In the genomic region with DNA sequence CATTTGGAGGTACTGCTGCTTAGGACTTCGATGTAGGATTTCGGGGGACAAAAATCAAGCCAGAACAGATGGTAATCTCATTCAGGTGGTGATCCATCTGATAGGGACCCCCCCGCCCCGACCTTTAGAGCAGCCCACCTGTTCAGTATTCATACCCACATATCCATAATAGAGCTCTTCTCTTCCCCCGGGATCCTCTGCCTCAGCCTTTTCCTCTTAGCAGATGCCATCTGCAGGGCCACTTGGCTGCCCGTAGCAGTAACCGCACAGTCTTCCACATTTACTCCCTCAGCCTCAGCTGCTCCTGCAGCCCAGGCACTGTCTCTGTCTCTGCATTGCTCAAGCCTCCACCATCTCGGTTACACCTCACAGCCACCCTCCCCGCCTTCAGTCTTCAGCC, we compare ENCODE assay signal across 31 cellular contexts.
"Had no signal": no experiment of that assay in that cellular context is flagged by ENCODE, and none has a peak within 500 bp of the region (broad histone marks: within the 10 kb centered on the region; RNA-seq: fewer than 3 reads in every experiment).

No MANE protein-coding gene starts in this region.

- ATAC-seq: activated CD4-positive, CD25-positive, alpha-beta regulatory T cell treated with anti-CD3 and anti-CD28 coated beads, Interleukin-2, amount 50 U/mL, for 24 hours; activated CD8-positive, alpha-beta T cell treated with anti-CD3 and anti-CD28 coated beads for 36 hours; activated T-cell treated with anti-CD3 and anti-CD28 coated beads, Interleukin-2, amount 50 U/mL, for 4 hours; activated T-helper 17 cell treated with anti-CD3 and anti-CD28 coated beads, Interleukin-2, amount 50 U/mL, for 72 hours; body of pancreas; effector memory CD8-positive, alpha-beta T cell; foreskin keratinocyte; gastroesophageal sphincter; heart right ventricle had no signal

- H3K36me3 Mint-ChIP-seq: activated naive CD8-positive, alpha-beta T cell had no signal

- H3K27ac ChIP-seq: body of pancreas, esophagus muscularis mucosa, foreskin keratinocyte, gastroesophageal sphincter, heart right ventricle, VCaP had no signal

- H3K4me3 Mint-ChIP-seq: activated B cell treated with CpG ODN at 0.5 μM for 24 hours; activated CD8-positive, alpha-beta T cell treated with anti-CD3 and anti-CD28 coated beads for 36 hours; activated naive CD8-positive, alpha-beta T cell; activated T-cell treated with anti-CD3 and anti-CD28 coated beads, Interleukin-2, amount 50 U/mL, for 4 hours; activated T-helper 17 cell treated with anti-CD3 and anti-CD28 coated beads, Interleukin-2, amount 50 U/mL, for 72 hours; effector memory CD8-positive, alpha-beta T cell had no signal

- FAIRE-seq: colon, TTC549 had no signal

- H3K27me3 ChIP-seq: body of pancreas, esophagus muscularis mucosa, foreskin keratinocyte, gastroesophageal sphincter, heart right ventricle had no signal

- H3K9me3 ChIP-seq: body of pancreas, esophagus muscularis mucosa, gastroesophageal sphincter, heart right ventricle had no signal

- DNase-seq: activated B cell treated with CpG ODN at 0.5 μM for 24 hours; activated CD4-positive, alpha-beta T cell treated with anti-CD3 and anti-CD28 coated beads for 48 hours; activated CD4-positive, alpha-beta T cell treated with anti-CD3 and anti-CD28 coated beads, Interleukin-2, amount 50 U/mL, for 1 hour; activated CD4-positive, alpha-beta T cell treated with anti-CD3 and anti-CD28 coated beads, Interleukin-2, amount 50 U/mL, for 48 hours; activated CD8-positive, alpha-beta memory T cell treated with anti-CD3 and anti-CD28 coated beads for 24 hours; activated CD8-positive, alpha-beta T cell treated with anti-CD3 and anti-CD28 coated beads for 36 hours; activated effector memory CD4-positive, alpha-beta T cell treated with Interleukin-2 at 50 U/mL for 16 hours; activated gamma-delta T cell treated with Interleukin-2 at 50 U/mL for 16 hours; activated naive CD4-positive, alpha-beta T cell treated with anti-CD3 and anti-CD28 coated beads, Interleukin-2, amount 50 U/mL, for 16 hours; activated naive CD4-positive, alpha-beta T cell treated with Interleukin-2 at 50 U/mL for 16 hours; activated T-cell treated with anti-CD3 and anti-CD28 coated beads, Interleukin-2, amount 50 U/mL, for 4 hours; amniotic stem cell; anterior cingulate cortex; body of pancreas; caudate nucleus; cortex of kidney; dermis blood vessel endothelial cell; effector CD4-positive, alpha-beta T cell; effector memory CD8-positive, alpha-beta T cell; erythroblast; foreskin keratinocyte; heart right ventricle; T-helper 2 cell had no signal

- H3K27ac Mint-ChIP-seq: activated B cell treated with CpG ODN at 0.5 μM for 24 hours; activated CD8-positive, alpha-beta T cell treated with anti-CD3 and anti-CD28 coated beads for 36 hours; activated naive CD8-positive, alpha-beta T cell; activated T-helper 17 cell treated with anti-CD3 and anti-CD28 coated beads, Interleukin-2, amount 50 U/mL, for 72 hours; effector memory CD8-positive, alpha-beta T cell had no signal

- H3K27me3 Mint-ChIP-seq: activated B cell treated with CpG ODN at 0.5 μM for 24 hours; activated CD8-positive, alpha-beta T cell treated with anti-CD3 and anti-CD28 coated beads for 36 hours; activated naive CD8-positive, alpha-beta T cell; activated T-helper 17 cell treated with anti-CD3 and anti-CD28 coated beads, Interleukin-2, amount 50 U/mL, for 72 hours had no signal

- H3K9me3 Mint-ChIP-seq: activated B cell treated with CpG ODN at 0.5 μM for 24 hours; activated CD8-positive, alpha-beta T cell treated with anti-CD3 and anti-CD28 coated beads for 36 hours; activated T-cell treated with anti-CD3 and anti-CD28 coated beads, Interleukin-2, amount 50 U/mL, for 4 hours; activated T-helper 17 cell treated with anti-CD3 and anti-CD28 coated beads, Interleukin-2, amount 50 U/mL, for 72 hours; effector memory CD8-positive, alpha-beta T cell had no signal

- H3K4me3 ChIP-seq: body of pancreas, esophagus muscularis mucosa, gastroesophageal sphincter, heart right ventricle had no signal

- H3K36me3 ChIP-seq: esophagus muscularis mucosa, gastroesophageal sphincter, heart right ventricle had no signal

- H3K4me1 ChIP-seq: esophagus muscularis mucosa, foreskin keratinocyte, gastroesophageal sphincter had no signal

- H3K4me1 Mint-ChIP-seq: activated B cell treated with CpG ODN at 0.5 μM for 24 hours; activated T-helper 17 cell treated with anti-CD3 and anti-CD28 coated beads, Interleukin-2, amount 50 U/mL, for 72 hours had no signal
